In the genomic region with DNA sequence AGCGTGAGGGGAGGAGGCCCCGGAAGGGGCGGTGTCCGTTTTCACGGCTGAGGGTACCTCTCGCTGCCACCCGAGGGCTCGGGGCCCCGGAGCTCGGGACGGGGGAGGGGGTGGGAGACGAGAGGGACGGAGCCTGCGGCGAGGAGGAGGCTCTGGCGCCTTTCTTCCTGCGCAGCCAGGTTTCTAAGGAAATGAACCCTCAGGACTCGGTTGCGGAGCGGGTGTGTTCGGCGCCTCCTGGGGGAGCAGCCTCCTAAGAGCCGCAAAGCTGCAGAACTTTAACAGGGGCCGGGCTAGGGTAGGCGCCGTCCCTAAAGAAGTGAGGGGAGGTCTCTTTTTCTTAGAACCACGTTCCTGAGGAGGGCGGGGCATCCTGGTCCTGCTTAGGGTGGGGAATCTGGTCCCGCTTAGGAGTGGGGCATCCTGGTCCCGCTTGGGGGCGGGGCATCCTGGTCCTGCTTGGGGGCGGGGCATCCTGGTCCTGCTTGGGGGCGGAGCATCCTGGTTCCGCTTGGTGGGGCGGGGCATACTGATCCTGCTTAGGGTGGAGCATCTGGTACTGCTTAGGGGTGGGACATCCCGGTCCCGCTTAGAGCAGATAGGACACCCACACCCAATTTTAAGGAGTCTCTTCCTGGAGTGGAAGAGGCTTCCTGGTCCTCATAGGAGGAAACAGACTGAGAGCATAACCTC, we compare ENCODE assay signal across 8 cellular contexts. TPM values are rescaled to one million over a fixed set of nuclear protein-coding genes. Genes with fewer than 3 reads are reported as not detected.
A peak's percentile ranks its signal among the peaks of the same experiment; 100 is the strongest.
DNase-seq lines count a peak whose midpoint lies in the region; ATAC-seq and TF ChIP-seq lines count a peak whose summit lies in the region.

No MANE protein-coding gene starts in this region.

- peak overlapping the region; percentile 74 for H2AK9ac ChIP-seq in IMR-90 (replicated peaks; ENCODE audit: low read depth, low read length, poor library complexity)

- peak overlapping the region; percentile 72 for H3K4me3 Mint-ChIP-seq in T-helper 1 cell treated with Interleukin-12 subunit alpha and Interleukin-12 subunit beta and Interleukin-4 antibody, amounts not matched to agents 30 μg/mL and 1 μg/mL, for 36 hours

- peak overlapping the region; percentile 50 to 95; a peak in 3 of 4 replicates for H4K8ac ChIP-seq in IMR-90 (ENCODE audit: low read depth in 2 of 2, low read length in 2 of 2)

- no peak for TF ChIP-seq POLR2A in IMR-90 (IDR thresholded peaks at IDR 0.05; ENCODE audit: low read depth, low read length)
- no peak for TF ChIP-seq POLR2A in lower leg skin (IDR thresholded peaks at IDR 0.05)

- H3K4me2 ChIP-seq in IMR-90 (ENCODE audit: low read depth, low read length): peak overlapping the region; percentile 68

- TF ChIP-seq RAD21 in IMR-90 (IDR thresholded peaks at IDR 0.05; ENCODE audit: low read length): no peak

- H3K9ac ChIP-seq in IMR-90 (ENCODE audit: low read depth, low read length): peak overlapping the region; percentile 17; the same call in 1 of the 2 replicates
- no peak overlapping the region for H3K9ac ChIP-seq in duodenal mucosa (ENCODE audit: low read depth in 1 of 2, low read length in 2 of 2)

- no peak overlapping the region for H2BK15ac ChIP-seq in IMR-90 (ENCODE audit: low read depth, low read length)

- POLR2A ChIA-PET in IMR-90 (lab: Charles Lee; ENCODE audit: unreplicated experiment): no interaction called here

- intact Hi-C loops in IMR-90 (cut with micrococcal nuclease) (no loop called here), lower leg skin (cut with DNase I; ENCODE audit: low total_unique reads) (no loop called here)

- no peaks in the 10 kb centered on the region for H3K9me3 Mint-ChIP-seq in T-helper 1 cell treated with Interleukin-12 subunit alpha and Interleukin-12 subunit beta and Interleukin-4 antibody, amounts not matched to agents 30 μg/mL and 1 μg/mL, for 36 hours

- H4K91ac ChIP-seq in IMR-90 (ENCODE audit: insufficient read depth, low read depth, low read length): peak overlapping the region; percentile 6; the same call in 1 of the 2 replicates

- ATAC-seq in IMR-90 (ENCODE audit: low read depth): peak; percentile 85
- ATAC-seq in stimulated activated naive CD8-positive, alpha-beta T cell treated with anti-CD3 and anti-CD28 coated beads, Interleukin-15, Interleukin-2, amounts not matched to agents 100 U/mL and 50 U/mL, for 24 hours: peak; percentile 58

- no peak overlapping the region for H2AK5ac ChIP-seq in IMR-90 (ENCODE audit: low read depth, low read length)

- no peak overlapping the region for H4K5ac ChIP-seq in IMR-90 (ENCODE audit: low read depth, low read length)

- H2BK120ac ChIP-seq in IMR-90 (ENCODE audit: low read depth, low read length): no peak overlapping the region

- peak overlapping the region; percentile 91 for H2AFZ ChIP-seq in IMR-90 (replicated peaks; ENCODE audit: low read length, poor library complexity)

- H3K9me1 ChIP-seq in IMR-90 (ENCODE audit: insufficient read depth, low read length): no peaks in the 10 kb centered on the region

- H3K14ac ChIP-seq in IMR-90 (replicated peaks; ENCODE audit: low read depth, low read length): 0 out of 2 replicates have a peak overlapping the region, but pooled peaks have one; percentile 30

- peaks cover 3% of the 10 kb centered on the region for H4K20me1 ChIP-seq in IMR-90 (ENCODE audit: insufficient read depth, low read length)

- in situ Hi-C loops in IMR-90 (cut with MboI; ENCODE audit: low sequenced_read_pairs): no loop called here
- in situ Hi-C loops in KBM-7 (cut with MboI; ENCODE audit: low pct_unique_long_range_greater_than_20kb, low sequenced_read_pairs): no loop called here

- peak; percentile 94 for DNase-seq in COLO829 (ENCODE audit: low spot score)
- peak; percentile 43 for DNase-seq in IMR-90
- DNase-seq in lower leg skin (ENCODE audit: low spot score in 2 of 2): peak in 1 of 2 donors; percentile 93
- DNase-seq in stimulated activated naive CD8-positive, alpha-beta T cell treated with anti-CD3 and anti-CD28 coated beads, Interleukin-15, Interleukin-2, amounts not matched to agents 100 U/mL and 50 U/mL, for 24 hours: peak; percentile 66
- DNase-seq in NCI-H2107 treated with DMSO at 0.1 percent for 48 hours (lab: John Stamatoyannopoulos, UW; ENCODE audit: unreplicated experiment): no peak
- no peak for DNase-seq in KBM-7

- H3K27me3 Mint-ChIP-seq in T-helper 1 cell treated with Interleukin-12 subunit alpha and Interleukin-12 subunit beta and Interleukin-4 antibody, amounts not matched to agents 30 μg/mL and 1 μg/mL, for 36 hours (ENCODE audit: low read depth): peaks cover 76% of the 10 kb centered on the region

- H3K4me1 ChIP-seq in IMR-90 (ENCODE audit: control insufficient read depth, insufficient read depth, low read length) (peaks cover 4% of the 10 kb centered on the region; the same call in 1 of the 2 replicates), duodenal mucosa (ENCODE audit: control insufficient read depth in 1 of 2, insufficient read depth in 2 of 2, low read length in 2 of 2) (peaks cover 0 to 5% of the 10 kb centered on the region in 2 donors)

- BruUV-seq in IMR-90 (replicated peaks; lab: Mats Ljungman, UMichigan): no TSS peak

- H3K23ac ChIP-seq in IMR-90 (ENCODE audit: low read depth, low read length): peak overlapping the region; percentile 73; the same call in 1 of the 2 replicates

- no peak overlapping the region for H2BK20ac ChIP-seq in IMR-90 (ENCODE audit: low read depth, low read length)

- no peaks in the 10 kb centered on the region for H3K79me1 ChIP-seq in IMR-90 (ENCODE audit: low read depth in 1 of 2, low read length in 2 of 2)

- dilution Hi-C loops in IMR-90 (cut with HindIII; ENCODE audit: low sequenced_read_pairs, unreplicated experiment): no loop called here

- no peak overlapping the region for H3K27ac ChIP-seq in IMR-90 (ENCODE audit: insufficient read depth, low read length)
- H3K27ac ChIP-seq in duodenal mucosa (ENCODE audit: low read depth, low read length): no peak overlapping the region

- TF ChIP-seq CTCF in IMR-90 (conservative IDR thresholded peaks at IDR 0.05; ENCODE audit: low read depth, low read length) (no peak), lower leg skin (IDR thresholded peaks at IDR 0.05) (no peak)

- H3K9me3 ChIP-seq in IMR-90 (ENCODE audit: control insufficient read depth, insufficient read depth, low read length) (no peaks in the 10 kb centered on the region), duodenal mucosa (ENCODE audit: control insufficient read depth in 1 of 2, low read length in 2 of 2) (no peaks in the 10 kb centered on the region)

- H3K27me3 ChIP-seq in IMR-90 (ENCODE audit: control insufficient read depth, insufficient read depth, low read length) (peaks cover 17% of the 10 kb centered on the region), duodenal mucosa (ENCODE audit: control insufficient read depth in 1 of 2, insufficient read depth in 2 of 2, low read length in 2 of 2) (peaks cover 45 to 55% of the 10 kb centered on the region in 2 donors)

- H3K4ac ChIP-seq in IMR-90 (ENCODE audit: low read depth, low read length): peak overlapping the region; percentile 65; the same call in 1 of the 2 replicates

- H3K56ac ChIP-seq in IMR-90 (ENCODE audit: extremely low read depth, insufficient read depth, low read length): peak overlapping the region; percentile 3; the same call in 1 of the 2 replicates

- H3K36me3 Mint-ChIP-seq in T-helper 1 cell treated with Interleukin-12 subunit alpha and Interleukin-12 subunit beta and Interleukin-4 antibody, amounts not matched to agents 30 μg/mL and 1 μg/mL, for 36 hours (ENCODE audit: low read depth): no peaks in the 10 kb centered on the region

- H3K27ac Mint-ChIP-seq in T-helper 1 cell treated with Interleukin-12 subunit alpha and Interleukin-12 subunit beta and Interleukin-4 antibody, amounts not matched to agents 30 μg/mL and 1 μg/mL, for 36 hours: no peak overlapping the region

- no peaks in the 10 kb centered on the region for H3K36me3 ChIP-seq in IMR-90 (ENCODE audit: control insufficient read depth, insufficient read depth, low read length)
- no peaks in the 10 kb centered on the region for H3K36me3 ChIP-seq in duodenal mucosa (ENCODE audit: control insufficient read depth in 1 of 2, insufficient read depth in 2 of 2, low read length in 2 of 2)

- H3K4me1 Mint-ChIP-seq in T-helper 1 cell treated with Interleukin-12 subunit alpha and Interleukin-12 subunit beta and Interleukin-4 antibody, amounts not matched to agents 30 μg/mL and 1 μg/mL, for 36 hours (ENCODE audit: low read depth): peaks cover 14% of the 10 kb centered on the region

- CTCF ChIA-PET in IMR-90 (lab: Yijun Ruan, JAX): no interaction called here

- peak overlapping the region; percentile 14 for H3K4me3 ChIP-seq in IMR-90 (ENCODE audit: insufficient read depth, low read depth, low read length)
- H3K4me3 ChIP-seq in duodenal mucosa (ENCODE audit: low read depth in 1 of 2, low read length in 2 of 2): peak overlapping the region; percentile 5 to 9
- H3K4me3 ChIP-seq in lower leg skin (ENCODE audit: low read depth, poor library complexity, severe bottlenecking): peak overlapping the region; percentile 24

- H3K18ac ChIP-seq in IMR-90 (ENCODE audit: low read depth, low read length): no peak overlapping the region

- no peak overlapping the region for H2BK5ac ChIP-seq in IMR-90 (ENCODE audit: low read depth, low read length, poor library complexity, severe bottlenecking)

- 0% methylated on average over 7 of the region's 37 CpGs; no CpG with 5 or more reads in 1 of the 2 experiments for WGBS in IMR-90 (ENCODE audit: extremely low coverage in 2 of 2, insufficient read length in 1 of 2), 2 experiments
- WGBS in lower leg skin, 2 donors: 0 to 1% methylated on average over 32 to 35 of the region's 37 CpGs

RNA-seq across cellular contexts. Expression of gene SYT5, which starts 6.2 kb away (rescaled TPM):
- total RNA-seq in IMR-90 (2012; rRNA removed) (under 0.01 TPM in 2 replicates), lower leg skin (under 1 TPM in 3 of 4 donors, not detected in 1; 0.10 to 0.65 (median 0.26) TPM)
- 0.15 TPM in 1 of 2 replicates, not detected in the other for polyA plus RNA-seq in IMR-90 (2012; rRNA removed)
- 0.02 and 0.08 TPM in 2 replicates for polyA plus RNA-seq in IMR-90 (2012; cell fraction: cytosol; rRNA removed)
- 0.36 and 0.41 TPM in 2 replicates for polyA plus RNA-seq in IMR-90 (2012; cell fraction: nucleus; rRNA removed; ENCODE audit: low replicate concordance)

RNA-seq across cellular contexts. Expression of gene DNAAF3, which starts 7.5 kb away (rescaled TPM):
- total RNA-seq in IMR-90 (2012; rRNA removed) (0.28 TPM in 1 of 2 replicates, not detected in the other), lower leg skin (10 to 100 TPM in 1 of 4 donors, 1 to 10 TPM in 1, under 1 TPM in 2; 0.71 to 10.3 (median 0.99) TPM)
- 0.34 TPM in 2 replicates for polyA plus RNA-seq in IMR-90 (2012; rRNA removed)
- 0.35 and 0.37 TPM in 2 replicates for polyA plus RNA-seq in IMR-90 (2012; cell fraction: cytosol; rRNA removed)
- 0.96 and 1.7 TPM in 2 replicates for polyA plus RNA-seq in IMR-90 (2012; cell fraction: nucleus; rRNA removed; ENCODE audit: low replicate concordance)

RNA-seq across cellular contexts. Expression of gene TNNI3, which starts 16.3 kb away (rescaled TPM):
- not detected in 2 replicates for total RNA-seq in IMR-90 (2012; rRNA removed)
- polyA plus RNA-seq in IMR-90 (2012; rRNA removed): not detected in 2 replicates
- 0.09 and 0.24 TPM in 2 replicates for polyA plus RNA-seq in IMR-90 (2012; cell fraction: cytosol; rRNA removed)
- 0.26 and 0.28 TPM in 2 replicates for polyA plus RNA-seq in IMR-90 (2012; cell fraction: nucleus; rRNA removed; ENCODE audit: low replicate concordance)
- total RNA-seq in lower leg skin: 1 to 10 TPM in 2 of 4 donors, not detected in 2; 1.4 to 2.8 TPM

RNA-seq across cellular contexts. Expression of gene TNNT1, which starts 24.9 kb away (rescaled TPM):
- total RNA-seq in IMR-90 (2012; rRNA removed) (1.3 and 3.1 TPM in 2 replicates), lower leg skin (10 to 100 TPM; 24.0 to 56.1 (median 42.6) TPM)
- 2.5 and 2.6 TPM in 2 replicates for polyA plus RNA-seq in IMR-90 (2012; rRNA removed)
- 1.4 and 3.4 TPM in 2 replicates for polyA plus RNA-seq in IMR-90 (2012; cell fraction: cytosol; rRNA removed)
- 1.1 and 2.2 TPM in 2 replicates for polyA plus RNA-seq in IMR-90 (2012; cell fraction: nucleus; rRNA removed; ENCODE audit: low replicate concordance)

RNA-seq across cellular contexts. Expression of gene PTPRH, which starts 35.4 kb away (rescaled TPM):
- total RNA-seq in IMR-90 (2012; rRNA removed) (1.7 and 3.4 TPM in 2 replicates), lower leg skin (1 to 10 TPM in 1 of 4 donors, under 1 TPM in 3; 0.22 to 1.3 (median 0.52) TPM)
- 1.3 and 1.7 TPM in 2 replicates for polyA plus RNA-seq in IMR-90 (2012; rRNA removed)
- polyA plus RNA-seq in IMR-90 (2012; cell fraction: cytosol; rRNA removed): 0.37 and 2.0 TPM in 2 replicates
- 2.8 and 3.0 TPM in 2 replicates for polyA plus RNA-seq in IMR-90 (2012; cell fraction: nucleus; rRNA removed; ENCODE audit: low replicate concordance)

Comparison
In these comparisons a context has a peak if more than half of its experiments do, and no peak if none do; other contexts are left out.
1. DNase-seq: peak in COLO829 (single experiment), IMR-90 (single experiment) and stimulated activated naive CD8-positive, alpha-beta T cell treated with anti-CD3 and anti-CD28 coated beads, Interleukin-15, Interleukin-2, amounts not matched to agents 100 U/mL and 50 U/mL, for 24 hours (single experiment); none in NCI-H2107 treated with DMSO at 0.1 percent for 48 hours (single experiment) and KBM-7 (single experiment).
2. Peak in every context shown above with its lines, with median percentiles within 50 percentile points of each other: H3K4me3 ChIP-seq.